19 cellular contexts compared by ENCODE assay signal in the genomic region with DNA sequence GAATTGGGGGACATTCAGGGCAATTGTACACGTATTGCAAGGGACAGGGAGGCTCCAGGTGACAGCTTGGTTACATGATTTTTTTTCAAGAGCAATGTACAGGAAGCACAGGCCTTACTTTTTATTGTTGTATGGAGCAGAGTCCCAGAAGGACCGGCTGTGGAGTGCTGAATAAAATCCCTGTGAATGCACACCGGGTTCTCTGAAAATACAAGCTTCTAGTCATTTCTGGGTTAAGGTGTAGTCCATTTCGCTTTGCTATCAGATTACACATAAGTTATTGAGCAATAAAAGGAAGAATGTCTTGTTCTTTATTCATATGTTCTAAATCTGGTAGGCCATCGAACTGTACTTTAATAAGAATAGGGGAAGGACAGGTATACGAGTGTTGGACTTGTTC. TPM values are rescaled to one million over a fixed set of nuclear protein-coding genes. Genes with fewer than 3 reads are reported as not detected.
DNase-seq lines count a peak whose midpoint lies in the region; ATAC-seq and TF ChIP-seq lines count a peak whose summit lies in the region.
"Had no signal": no experiment of that assay in that cellular context is flagged by ENCODE, and none has a peak within 500 bp of the region (broad histone marks: within the 10 kb centered on the region; RNA-seq: fewer than 3 reads in every experiment).

No MANE protein-coding gene starts in this region.

- no peak for TF ChIP-seq POLR2A in Peyer's patch (IDR thresholded peaks at IDR 0.05)
- no peak for TF ChIP-seq POLR2A in gastrocnemius medialis (IDR thresholded peaks at IDR 0.05)

- no peaks in the 10 kb centered on the region for H3K36me3 Mint-ChIP-seq in activated T-helper 17 cell treated with anti-CD3 and anti-CD28 coated beads, Interleukin-2, amount 50 U/mL, for 72 hours (ENCODE audit: low read depth)
- no peaks in the 10 kb centered on the region for H3K36me3 Mint-ChIP-seq in naive thymus-derived CD8-positive, alpha-beta T cell
- H3K36me3 Mint-ChIP-seq: CD8-positive, alpha-beta T cell had no signal

- H3K4me3 ChIP-seq in Peyer's patch = no peak overlapping the region
- H3K4me3 ChIP-seq in left ventricle myocardium inferior = peak overlapping the region; percentile 11
- peak overlapping the region; percentile 45 to 57 for H3K4me3 ChIP-seq in mucosa of rectum (ENCODE audit: low read length in 2 of 2)
- no peak overlapping the region for H3K4me3 ChIP-seq in gastrocnemius medialis
- H3K4me3 ChIP-seq: K562 had no signal

- no peak overlapping the region for H3K4me3 Mint-ChIP-seq in activated T-helper 17 cell treated with anti-CD3 and anti-CD28 coated beads, Interleukin-2, amount 50 U/mL, for 72 hours
- no peak overlapping the region for H3K4me3 Mint-ChIP-seq in naive thymus-derived CD8-positive, alpha-beta T cell
- H3K4me3 Mint-ChIP-seq: CD8-positive, alpha-beta T cell had no signal

- no peaks in the 10 kb centered on the region for H3K27me3 ChIP-seq in Peyer's patch
- no peaks in the 10 kb centered on the region for H3K27me3 ChIP-seq in left ventricle myocardium inferior (ENCODE audit: low read depth)
- no peaks in the 10 kb centered on the region for H3K27me3 ChIP-seq in mucosa of rectum (ENCODE audit: control insufficient read depth in 2 of 2, insufficient read depth in 2 of 2, low read length in 2 of 2)
- H3K27me3 ChIP-seq in gastrocnemius medialis = no peaks in the 10 kb centered on the region
- H3K27me3 ChIP-seq: BE2C had no signal

- peak overlapping the region in 1 of 2 donors; percentile 39 for H3K9ac ChIP-seq in mucosa of rectum (ENCODE audit: low read depth in 1 of 2, low read length in 2 of 2)

- H3K27ac ChIP-seq in Peyer's patch (peak overlapping the region in 3 of 4 donors; percentile 13 to 80 (median 66)), left ventricle myocardium inferior (replicated peaks) (peak overlapping the region; percentile 77), mucosa of rectum (ENCODE audit: low read depth in 2 of 2, low read length in 2 of 2) (peak overlapping the region; percentile 69 to 80), gastrocnemius medialis (peak overlapping the region; percentile 59 to 82 (median 73))
- H3K27ac ChIP-seq: HL-60 had no signal

- H3K36me3 ChIP-seq in Peyer's patch (no peaks in the 10 kb centered on the region), left ventricle myocardium inferior (no peaks in the 10 kb centered on the region), mucosa of rectum (ENCODE audit: control insufficient read depth in 2 of 2, insufficient read depth in 2 of 2, low read length in 2 of 2) (no peaks in the 10 kb centered on the region), gastrocnemius medialis (no peaks in the 10 kb centered on the region)
- H3K36me3 ChIP-seq: BE2C had no signal

- no peaks in the 10 kb centered on the region for H3K9me3 ChIP-seq in Peyer's patch
- no peaks in the 10 kb centered on the region for H3K9me3 ChIP-seq in left ventricle myocardium inferior (replicated peaks)
- no peaks in the 10 kb centered on the region for H3K9me3 ChIP-seq in mucosa of rectum (ENCODE audit: control insufficient read depth in 2 of 2, low read length in 2 of 2)
- no peaks in the 10 kb centered on the region for H3K9me3 ChIP-seq in gastrocnemius medialis
- H3K9me3 ChIP-seq: BE2C had no signal

- in situ Hi-C loops in gastrocnemius medialis (cut with MboI; ENCODE audit: low sequenced_read_pairs in 4 of 4) = no loop called here

- intact Hi-C loops in left ventricle myocardium inferior (cut with micrococcal nuclease) (no loop called here), gastrocnemius medialis (cut with DNase I; ENCODE audit: low total_unique reads) (no loop called here)

- H3K27ac Mint-ChIP-seq in activated T-helper 17 cell treated with anti-CD3 and anti-CD28 coated beads, Interleukin-2, amount 50 U/mL, for 72 hours = no peak overlapping the region
- H3K27ac Mint-ChIP-seq in naive thymus-derived CD8-positive, alpha-beta T cell = no peak overlapping the region
- H3K27ac Mint-ChIP-seq: CD8-positive, alpha-beta T cell had no signal

- H3K27me3 Mint-ChIP-seq in activated T-helper 17 cell treated with anti-CD3 and anti-CD28 coated beads, Interleukin-2, amount 50 U/mL, for 72 hours = no peaks in the 10 kb centered on the region
- no peaks in the 10 kb centered on the region for H3K27me3 Mint-ChIP-seq in naive thymus-derived CD8-positive, alpha-beta T cell

- H3K9me3 Mint-ChIP-seq in activated T-helper 17 cell treated with anti-CD3 and anti-CD28 coated beads, Interleukin-2, amount 50 U/mL, for 72 hours = no peaks in the 10 kb centered on the region
- H3K9me3 Mint-ChIP-seq in naive thymus-derived CD8-positive, alpha-beta T cell = no peaks in the 10 kb centered on the region
- H3K9me3 Mint-ChIP-seq: CD8-positive, alpha-beta T cell had no signal

- peak; percentile 40 to 50 for ATAC-seq in gastrocnemius medialis
- ATAC-seq in activated T-helper 17 cell treated with anti-CD3 and anti-CD28 coated beads, Interleukin-2, amount 50 U/mL, for 72 hours (replicated peaks) = no peak
- ATAC-seq in naive thymus-derived CD8-positive, alpha-beta T cell = no peak
- ATAC-seq: CD8-positive, alpha-beta T cell; K562 had no signal

- POLR2A ChIA-PET in naive thymus-derived CD8-positive, alpha-beta T cell (lab: Charles Lee) = no interaction called here

- TF ChIP-seq CTCF in Peyer's patch (IDR thresholded peaks at IDR 0.05) = no peak
- no peak for TF ChIP-seq CTCF in left ventricle myocardium inferior (IDR thresholded peaks at IDR 0.05; ENCODE audit: borderline replicate concordance)
- TF ChIP-seq CTCF in gastrocnemius medialis (IDR thresholded peaks at IDR 0.05 in 4 of 5, conservative IDR thresholded peaks at IDR 0.05 in 1 of 5) = no peak

- H3K4me1 ChIP-seq in Peyer's patch (peaks cover 0 to 13% (median 2%) of the 10 kb centered on the region in 4 donors), left ventricle myocardium inferior (peaks cover 89% of the 10 kb centered on the region), mucosa of rectum (ENCODE audit: control insufficient read depth in 2 of 2, insufficient read depth in 2 of 2, low read length in 2 of 2) (peaks cover 16 to 26% of the 10 kb centered on the region in 2 donors), gastrocnemius medialis (peaks cover 10 to 27% of the 10 kb centered on the region in 2 donors)
- H3K4me1 ChIP-seq: BE2C had no signal

- DNase-seq in Peyer's patch (peak in 1 of 3 donors; percentile 63), left ventricle myocardium inferior (no peak), gastrocnemius medialis (no peak)
- no peak for DNase-seq in activated CD4-positive, alpha-beta T cell treated with anti-CD3 and anti-CD28 coated beads, Interleukin-2, amount 50 U/mL, for 4 hours
- no peak for DNase-seq in naive thymus-derived CD8-positive, alpha-beta T cell
- DNase-seq: BE2C; CD8-positive, alpha-beta T cell; DMS79 treated with DMSO at 0.1 percent for 48 hours; GOT3; NCI-H1048; NCI-H2107; NCI-H226; NCI-H526; NK-92 treated with Interleukin-12 subunit alpha and Interleukin-12 subunit beta, amount 100 ng/mL, for 24 hours; OCI-M1 had no signal

- H3K4me1 Mint-ChIP-seq in activated T-helper 17 cell treated with anti-CD3 and anti-CD28 coated beads, Interleukin-2, amount 50 U/mL, for 72 hours = no peaks in the 10 kb centered on the region
- H3K4me1 Mint-ChIP-seq in naive thymus-derived CD8-positive, alpha-beta T cell = peaks cover 0 to 2% (median 0%) of the 10 kb centered on the region in 4 donors

RNA-seq across cellular contexts. Expression of a gene that starts 52.2 kb away (rescaled TPM):
- total RNA-seq in Peyer's patch (100 to 1,000 TPM in 2 of 4 donors, 10 to 100 TPM in 2; 17.3 to 144 (median 120) TPM), left ventricle myocardium inferior (161 TPM), gastrocnemius medialis (1 to 10 TPM; 4.4 to 5.3 (median 4.9) TPM)
- not detected for total RNA-seq in activated T-helper 17 cell treated with anti-CD3 and anti-CD28 coated beads, Interleukin-2, amount 50 U/mL, for 72 hours
- not detected for total RNA-seq in naive thymus-derived CD8-positive, alpha-beta T cell
- not detected for polyA plus RNA-seq in naive thymus-derived CD8-positive, alpha-beta T cell
- total RNA-seq: CD8-positive, alpha-beta T cell had no signal
- polyA plus RNA-seq: K562 had no signal

Comparison
In these comparisons a context has a peak if more than half of its experiments do, and no peak if none do; other contexts are left out.
1. H3K4me3 ChIP-seq: peak in left ventricle myocardium inferior (single experiment) and mucosa of rectum (2 of 2); none in Peyer's patch (0 of 4) and gastrocnemius medialis (0 of 4).
2. ATAC-seq: peak in gastrocnemius medialis (2 of 2); none in activated T-helper 17 cell treated with anti-CD3 and anti-CD28 coated beads, Interleukin-2, amount 50 U/mL, for 72 hours (single experiment) and naive thymus-derived CD8-positive, alpha-beta T cell (0 of 2).
3. RNA of a gene that starts 52.2 kb away (total RNA-seq): 161 TPM in left ventricle myocardium inferior (single experiment), 17.3 to 144 TPM in Peyer's patch and 4.4 to 5.3 TPM in gastrocnemius medialis; not detected in activated T-helper 17 cell treated with anti-CD3 and anti-CD28 coated beads, Interleukin-2, amount 50 U/mL, for 72 hours and not detected in naive thymus-derived CD8-positive, alpha-beta T cell; every median in the first group is over 4 times any median in the second.
4. Peak in every context shown above with its lines, with median percentiles within 50 percentile points of each other: H3K27ac ChIP-seq.